ENCODE assay signal across 2 cellular contexts in the genomic region with DNA sequence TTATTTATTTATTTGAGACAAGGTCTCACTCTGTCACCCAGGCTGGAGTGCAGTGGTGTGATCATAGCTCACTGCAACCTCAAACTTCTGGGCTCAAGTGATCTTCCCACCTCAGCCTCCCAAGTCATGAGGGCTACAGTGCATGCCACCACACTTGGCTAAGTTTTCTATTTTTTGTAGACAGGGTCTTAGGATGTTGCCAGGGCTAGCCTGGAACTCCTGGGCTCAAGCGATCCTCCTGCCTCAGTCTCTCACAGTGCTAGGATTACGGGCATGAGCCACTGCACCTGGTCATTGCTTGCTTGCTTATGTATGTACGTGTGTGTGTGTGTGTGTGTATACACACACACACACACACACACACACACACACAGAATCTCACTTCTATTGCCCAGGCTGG.
TF ChIP-seq lines count a peak whose summit lies in the region.

No MANE protein-coding gene starts in this region.

TF ChIP-seq in A549, 52 proteins besides CTCF, POLR2A, EP300 and RAD21:
- TF ChIP-seq ZNF302 (CRISPR knock-in tag; IDR thresholded peaks at IDR 0.05) = 0 out of 2 replicates have a peak, but pooled peaks have one; percentile 47

TF ChIP-seq in HEK293, 187 proteins besides CTCF, POLR2A, EP300 and RAD21:
- TF ChIP-seq ZSCAN4 (tag by site-specific recombination; IDR thresholded peaks at IDR 0.05) = 0 out of 2 replicates have a peak, but pooled peaks have one; percentile 28
